In the genomic region with DNA sequence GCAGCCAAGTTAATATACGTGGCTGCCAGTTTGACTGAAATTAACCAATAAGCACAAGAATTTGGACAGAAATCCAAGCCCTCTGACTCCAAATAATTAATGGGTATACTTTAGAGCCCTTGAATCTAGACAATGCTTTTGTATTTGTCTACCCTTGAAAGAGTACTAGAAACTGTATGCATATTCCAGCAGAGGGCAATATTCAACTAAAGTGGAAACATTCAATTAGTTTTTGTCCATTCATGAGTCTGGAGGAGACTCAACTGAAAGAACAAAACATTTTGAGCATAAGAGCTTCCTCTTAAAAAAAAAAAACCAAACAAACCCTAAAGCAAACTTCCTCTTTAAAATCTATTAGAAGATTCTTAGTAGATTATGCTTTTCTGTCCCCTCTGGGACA, we compare ENCODE assay signal across 9 cellular contexts.
A peak's percentile ranks its signal among the peaks of the same experiment; 100 is the strongest.
DNase-seq lines count a peak whose midpoint lies in the region; ATAC-seq and TF ChIP-seq lines count a peak whose summit lies in the region.
"Had no signal": no experiment of that assay in that cellular context is flagged by ENCODE, and none has a peak within 500 bp of the region (broad histone marks: within the 10 kb centered on the region; RNA-seq: fewer than 3 reads in every experiment).

No MANE protein-coding gene starts in this region.

- CTCF ChIA-PET in activated CD8-positive, alpha-beta memory T cell treated with anti-CD3 and anti-CD28 coated beads, Interleukin-2, amount 10 ng/mL, durations not matched to agents 7 days and 5 days (lab: Charles Lee), result interaction anchor here (3.1 kb wide), 1 partner anchor 9 kb away, joined by 15 read pairs; no protein-coding TSS in a partner anchor

- no peak overlapping the region for H3K27ac ChIP-seq in brain microvascular endothelial cell

- no peak overlapping the region for H3K4me3 ChIP-seq in brain microvascular endothelial cell (ENCODE audit: low read depth, low read length)

- no peaks in the 10 kb centered on the region for H3K9me3 Mint-ChIP-seq in neural crest cell
- H3K9me3 Mint-ChIP-seq in activated CD8-positive, alpha-beta memory T cell treated with anti-CD3 and anti-CD28 coated beads, Interleukin-2, amount 10 ng/mL, durations not matched to agents 7 days and 5 days (ENCODE audit: low read depth), result no peaks in the 10 kb centered on the region
- H3K9me3 Mint-ChIP-seq: naive thymus-derived CD4-positive, alpha-beta T cell had no signal

- H3K27me3 Mint-ChIP-seq in neural crest cell (ENCODE audit: low read depth), result peaks cover 2% of the 10 kb centered on the region
- peaks cover 7% of the 10 kb centered on the region for H3K27me3 Mint-ChIP-seq in activated CD8-positive, alpha-beta memory T cell treated with anti-CD3 and anti-CD28 coated beads, Interleukin-2, amount 10 ng/mL, durations not matched to agents 7 days and 5 days

- peak overlapping the region; percentile 44 for H3K27ac Mint-ChIP-seq in neural crest cell (ENCODE audit: unreplicated experiment)
- H3K27ac Mint-ChIP-seq in activated CD8-positive, alpha-beta memory T cell treated with anti-CD3 and anti-CD28 coated beads, Interleukin-2, amount 10 ng/mL, durations not matched to agents 7 days and 5 days, result no peak overlapping the region

- H3K4me3 Mint-ChIP-seq in neural crest cell, result no peak overlapping the region
- H3K4me3 Mint-ChIP-seq in activated CD8-positive, alpha-beta memory T cell treated with anti-CD3 and anti-CD28 coated beads, Interleukin-2, amount 10 ng/mL, durations not matched to agents 7 days and 5 days, result no peak overlapping the region
- H3K4me3 Mint-ChIP-seq: naive thymus-derived CD4-positive, alpha-beta T cell had no signal

- no peak for ATAC-seq in GM19324 (IDR thresholded peaks at IDR 0.05; ENCODE audit: low FRiP score, unreplicated experiment)
- no peak for ATAC-seq in activated CD8-positive, alpha-beta memory T cell treated with anti-CD3 and anti-CD28 coated beads, Interleukin-2, amount 10 ng/mL, durations not matched to agents 7 days and 5 days
- ATAC-seq: naive thymus-derived CD4-positive, alpha-beta T cell had no signal

- in situ Hi-C loops in brain microvascular endothelial cell (cut with HindIII; ENCODE audit: low pct_ligation_motif_present, low sequenced_read_pairs), result loop anchor here (25.0 kb wide), 1 partner anchor 197 kb away; no protein-coding TSS in a partner anchor

- H3K36me3 Mint-ChIP-seq in neural crest cell (ENCODE audit: low read depth), result no peaks in the 10 kb centered on the region
- H3K36me3 Mint-ChIP-seq in activated CD8-positive, alpha-beta memory T cell treated with anti-CD3 and anti-CD28 coated beads, Interleukin-2, amount 10 ng/mL, durations not matched to agents 7 days and 5 days, result no peaks in the 10 kb centered on the region
- H3K36me3 Mint-ChIP-seq: naive thymus-derived CD4-positive, alpha-beta T cell had no signal

- H3K4me1 Mint-ChIP-seq in neural crest cell, result peaks cover 12% of the 10 kb centered on the region
- no peaks in the 10 kb centered on the region for H3K4me1 Mint-ChIP-seq in activated CD8-positive, alpha-beta memory T cell treated with anti-CD3 and anti-CD28 coated beads, Interleukin-2, amount 10 ng/mL, durations not matched to agents 7 days and 5 days

- no peaks in the 10 kb centered on the region for H3K27me3 ChIP-seq in brain microvascular endothelial cell (replicated peaks)

- TF ChIP-seq CTCF in brain microvascular endothelial cell (IDR thresholded peaks at IDR 0.05; ENCODE audit: low read depth, low read length, missing control alignments) (peak; percentile 14), neural crest cell (conservative IDR thresholded peaks at IDR 0.05) (peak; percentile 50)

- DNase-seq in EH (ENCODE audit: low read depth) (peak; percentile 53), NCI-H146 treated with DMSO at 0.1 percent for 48 hours (lab: John Stamatoyannopoulos, UW; ENCODE audit: unreplicated experiment) (peak; percentile 15), brain microvascular endothelial cell (no peak), neural crest cell (ENCODE audit: low read depth, low spot score) (no peak), cerebellar nuclear complex (lab: John Stamatoyannopoulos, UW) (no peak), NCI-H2196 (lab: John Stamatoyannopoulos, UW; ENCODE audit: unreplicated experiment) (no peak)
- no peak for DNase-seq in activated CD8-positive, alpha-beta memory T cell treated with anti-CD3 and anti-CD28 coated beads, Interleukin-2, amount 10 ng/mL, durations not matched to agents 7 days and 5 days
- DNase-seq: naive thymus-derived CD4-positive, alpha-beta T cell had no signal

- H3K36me3 ChIP-seq in brain microvascular endothelial cell (replicated peaks), result no peaks in the 10 kb centered on the region

Comparison
In these comparisons a context has a peak if more than half of its experiments do, and no peak if none do; other contexts are left out.
1. DNase-seq: peak in EH (single experiment) and NCI-H146 treated with DMSO at 0.1 percent for 48 hours (single experiment); none in brain microvascular endothelial cell (single experiment), neural crest cell (single experiment), cerebellar nuclear complex (0 of 2), NCI-H2196 (single experiment) and activated CD8-positive, alpha-beta memory T cell treated with anti-CD3 and anti-CD28 coated beads, Interleukin-2, amount 10 ng/mL, durations not matched to agents 7 days and 5 days (single experiment).